ENCODE assay signal across 8 cellular contexts in the genomic region with DNA sequence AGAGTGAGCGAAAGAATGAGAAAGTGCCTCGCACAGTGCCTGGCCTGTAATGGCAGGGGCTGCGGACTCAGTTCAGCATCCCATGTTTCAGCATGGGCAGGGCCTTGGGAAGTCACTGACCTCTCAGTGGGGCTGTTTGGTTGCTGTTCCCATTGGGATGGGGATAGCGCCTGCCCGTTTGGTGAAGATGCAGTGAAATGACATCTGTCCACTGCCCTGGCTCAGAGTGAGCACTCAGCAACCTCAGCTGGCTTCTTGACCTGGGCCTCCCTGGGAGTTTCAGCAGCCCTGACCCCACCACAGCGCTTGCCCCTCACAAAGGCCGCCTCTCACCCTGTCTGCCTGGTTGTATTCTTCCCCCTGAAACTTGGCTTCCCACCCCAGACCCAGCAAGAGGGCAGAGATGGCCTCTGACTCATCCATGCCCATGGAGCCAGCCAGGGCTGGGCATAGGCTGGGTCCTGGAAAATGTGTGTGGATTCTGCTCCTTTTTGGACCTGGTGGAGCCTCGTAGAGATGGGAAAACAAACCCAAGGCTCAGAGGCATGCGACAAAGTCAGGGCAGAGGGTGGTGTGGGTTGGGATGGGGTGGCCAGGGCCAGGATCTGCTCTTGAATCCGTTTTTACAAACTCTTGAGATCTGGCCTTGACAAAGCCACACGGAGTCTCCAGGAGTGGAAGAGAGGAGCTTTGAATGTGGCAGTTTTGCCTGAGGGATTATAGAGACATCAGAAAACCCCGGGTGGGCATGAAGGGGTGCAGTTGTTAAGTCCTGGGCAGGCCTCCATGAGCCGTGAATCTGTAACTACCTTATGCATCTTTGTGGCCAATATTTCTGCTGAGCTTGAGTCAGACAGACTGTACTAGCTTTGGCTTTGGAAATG. TPM values are rescaled to one million over a fixed set of nuclear protein-coding genes. Genes with fewer than 3 reads are reported as not detected.
DNase-seq lines count a peak whose midpoint lies in the region; ATAC-seq and TF ChIP-seq lines count a peak whose summit lies in the region.

No MANE protein-coding gene starts in this region.

- BruUV-seq in Panc1 (replicated peaks; lab: Mats Ljungman, UMichigan), result no TSS peak

- peaks cover 32% of the 10 kb centered on the region for H3K4me1 ChIP-seq in CD4-positive, alpha-beta memory T cell (ENCODE audit: insufficient read depth, low read length)
- H3K4me1 ChIP-seq in Panc1 (ENCODE audit: control insufficient read depth, insufficient read depth, low read length) (peaks cover 22% of the 10 kb centered on the region), parathyroid adenoma (peaks cover 4% of the 10 kb centered on the region)

- peak overlapping the region; percentile 78 to 92 (median 88) for H3K4me3 Mint-ChIP-seq in CD4-positive, alpha-beta memory T cell

- intact Hi-C loops in CD4-positive, alpha-beta memory T cell (cut with micrococcal nuclease), result loop anchor here (1.0 kb wide), 1 partner anchor 18 kb away; no protein-coding TSS in a partner anchor
- intact Hi-C loops in Panc1 (cut with micrococcal nuclease; ENCODE audit: unreplicated experiment), result no loop called here

- peak overlapping the region; percentile 88 for H2AFZ ChIP-seq in parathyroid adenoma

- CTCF ChIA-PET in CD4-positive, alpha-beta memory T cell (lab: Charles Lee; ENCODE audit: partially characterized antibody), result interaction anchor here (1.0 to 5.2 kb wide), 7 partner anchors 14 to 104 kb away, joined by 3 to 30 read pairs (median 4); no protein-coding TSS in a partner anchor
- CTCF ChIA-PET in Panc1 (lab: Charles Lee), result interaction anchor here (0.5 to 0.6 kb wide), 2 partner anchors 40 to 403 kb away, joined by 3 to 11 read pairs; no protein-coding TSS in a partner anchor

- peak overlapping the region; percentile 83 for H3K27ac ChIP-seq in CD4-positive, alpha-beta memory T cell (ENCODE audit: low read depth, low read length)
- H3K27ac ChIP-seq in Panc1 (ENCODE audit: low read length) (peak overlapping the region; percentile 83; the same call in 1 of the 2 replicates), epithelial cell of prostate (peak overlapping the region; percentile 82), parathyroid adenoma (peak overlapping the region; percentile 77)

- peaks cover 17 to 35% (median 25%) of the 10 kb centered on the region in 4 donors for H3K4me1 Mint-ChIP-seq in CD4-positive, alpha-beta memory T cell

- H3K9me3 Mint-ChIP-seq in CD4-positive, alpha-beta memory T cell, result no peaks in the 10 kb centered on the region

- peaks cover 14% of the 10 kb centered on the region for H3K36me3 ChIP-seq in CD4-positive, alpha-beta memory T cell (ENCODE audit: insufficient read depth, low read length)
- H3K36me3 ChIP-seq in Panc1 (ENCODE audit: control insufficient read depth, insufficient read depth, low read length) (no peaks in the 10 kb centered on the region; the same call in 1 of the 2 replicates), parathyroid adenoma (ENCODE audit: control insufficient read depth, insufficient read depth, low read length) (no peaks in the 10 kb centered on the region)

- no peaks in the 10 kb centered on the region for H3K79me2 ChIP-seq in parathyroid adenoma

- no peak for DNase-seq in CD4-positive, alpha-beta memory T cell
- DNase-seq in Panc1 (ENCODE audit: low read depth, low spot score) (no peak), epithelial cell of prostate (ENCODE audit: low read depth, low spot score) (no peak), UCSD-AML1 (lab: John Stamatoyannopoulos, UW; ENCODE audit: unreplicated experiment) (no peak)

- no peaks in the 10 kb centered on the region for H3K9me3 ChIP-seq in CD4-positive, alpha-beta memory T cell (ENCODE audit: control insufficient read depth in 1 of 2, low read length in 2 of 2)
- no peaks in the 10 kb centered on the region for H3K9me3 ChIP-seq in Panc1 (ENCODE audit: control insufficient read depth, insufficient read depth, low read depth, low read length)
- no peaks in the 10 kb centered on the region for H3K9me3 ChIP-seq in parathyroid adenoma (ENCODE audit: control insufficient read depth, low read length)

- POLR2A ChIA-PET in CD4-positive, alpha-beta memory T cell (lab: Charles Lee; ENCODE audit: partially characterized antibody), result interaction anchor here (1.2 to 4.8 kb wide), 8 partner anchors 8 to 238 kb away, joined by 3 to 41 read pairs (median 6); a partner anchor contains a TSS
- POLR2A ChIA-PET in Panc1 (lab: Charles Lee), result interaction anchor here (0.6 kb wide), 1 partner anchor 141 kb away, joined by 3 read pairs; no protein-coding TSS in a partner anchor

- H3K4me3 ChIP-seq in CD4-positive, alpha-beta memory T cell (ENCODE audit: low read length in 2 of 2), result peak overlapping the region in 1 of 2 donors; percentile 63
- H3K4me3 ChIP-seq in Panc1 (ENCODE audit: low read depth in 2 of 2, low read length in 2 of 2), result peak overlapping the region; percentile 78 to 83; a peak in 3 of 4 replicates
- peak overlapping the region; percentile 83 for H3K4me3 ChIP-seq in parathyroid adenoma (ENCODE audit: low read depth, low read length)

- no peaks in the 10 kb centered on the region for H3K27me3 ChIP-seq in CD4-positive, alpha-beta memory T cell (ENCODE audit: insufficient read depth, low read length)
- H3K27me3 ChIP-seq in Panc1 (ENCODE audit: control insufficient read depth, insufficient read depth, low read length), result no peaks in the 10 kb centered on the region
- no peaks in the 10 kb centered on the region for H3K27me3 ChIP-seq in parathyroid adenoma (ENCODE audit: control insufficient read depth, insufficient read depth, low read length)

- H3K9ac ChIP-seq in parathyroid adenoma, result no peak overlapping the region

- ATAC-seq in Panc1, result no peak
- no peak for ATAC-seq in GM18498 (IDR thresholded peaks at IDR 0.05; ENCODE audit: unreplicated experiment)
- ATAC-seq in GM19351 (IDR thresholded peaks at IDR 0.05; ENCODE audit: unreplicated experiment), result no peak
- no peak for ATAC-seq in GM21528 (IDR thresholded peaks at IDR 0.05; ENCODE audit: low FRiP score, unreplicated experiment)

- in situ Hi-C loops in Panc1 (cut with HindIII; ENCODE audit: low pct_unique_long_range_greater_than_20kb, low sequenced_read_pairs), result no loop called here

- TF ChIP-seq CTCF in Panc1 (IDR thresholded peaks at IDR 0.05) (no peak), parathyroid adenoma (IDR thresholded peaks at IDR 0.05) (no peak)

- peaks cover 10 to 19% of the 10 kb centered on the region in 2 donors for H3K36me3 Mint-ChIP-seq in CD4-positive, alpha-beta memory T cell

- H3K27ac Mint-ChIP-seq in CD4-positive, alpha-beta memory T cell, result peak overlapping the region; percentile 25 to 92 (median 81)

- H3K4me2 ChIP-seq in parathyroid adenoma (ENCODE audit: low read length), result peak overlapping the region; percentile 99

- no peaks in the 10 kb centered on the region for H3K27me3 Mint-ChIP-seq in CD4-positive, alpha-beta memory T cell

RNA-seq across cellular contexts. Expression of a gene that starts 1.2 kb away (rescaled TPM):
- total RNA-seq in CD4-positive, alpha-beta memory T cell, result 10 to 100 TPM; 13.1 to 14.5 TPM
- 10 to 100 TPM; 18.9 to 24.7 TPM for polyA plus RNA-seq in CD4-positive, alpha-beta memory T cell
- 10.6 TPM for total RNA-seq in Panc1 (2021; ENCODE audit: unreplicated experiment)
- 17.7 TPM for polyA plus RNA-seq in Panc1 (2012; ENCODE audit: insufficient read length)

RNA-seq across cellular contexts. Expression of a gene that starts 26.2 kb away (rescaled TPM):
- not detected for total RNA-seq in CD4-positive, alpha-beta memory T cell
- not detected for polyA plus RNA-seq in CD4-positive, alpha-beta memory T cell
- total RNA-seq in Panc1 (2021; ENCODE audit: unreplicated experiment), result 1.5 TPM
- 1.6 TPM for polyA plus RNA-seq in Panc1 (2012; ENCODE audit: insufficient read length)

RNA-seq across cellular contexts. Expression of a gene that starts 46.6 kb away (rescaled TPM):
- total RNA-seq in CD4-positive, alpha-beta memory T cell, result 10 to 100 TPM; 60.5 to 66.1 TPM
- polyA plus RNA-seq in CD4-positive, alpha-beta memory T cell, result 100 to 1,000 TPM; 189 to 259 TPM
- total RNA-seq in Panc1 (2021; ENCODE audit: unreplicated experiment), result 49.4 TPM
- 59.2 TPM for polyA plus RNA-seq in Panc1 (2012; ENCODE audit: insufficient read length)
